8 cellular contexts compared by ENCODE assay signal in the genomic region with DNA sequence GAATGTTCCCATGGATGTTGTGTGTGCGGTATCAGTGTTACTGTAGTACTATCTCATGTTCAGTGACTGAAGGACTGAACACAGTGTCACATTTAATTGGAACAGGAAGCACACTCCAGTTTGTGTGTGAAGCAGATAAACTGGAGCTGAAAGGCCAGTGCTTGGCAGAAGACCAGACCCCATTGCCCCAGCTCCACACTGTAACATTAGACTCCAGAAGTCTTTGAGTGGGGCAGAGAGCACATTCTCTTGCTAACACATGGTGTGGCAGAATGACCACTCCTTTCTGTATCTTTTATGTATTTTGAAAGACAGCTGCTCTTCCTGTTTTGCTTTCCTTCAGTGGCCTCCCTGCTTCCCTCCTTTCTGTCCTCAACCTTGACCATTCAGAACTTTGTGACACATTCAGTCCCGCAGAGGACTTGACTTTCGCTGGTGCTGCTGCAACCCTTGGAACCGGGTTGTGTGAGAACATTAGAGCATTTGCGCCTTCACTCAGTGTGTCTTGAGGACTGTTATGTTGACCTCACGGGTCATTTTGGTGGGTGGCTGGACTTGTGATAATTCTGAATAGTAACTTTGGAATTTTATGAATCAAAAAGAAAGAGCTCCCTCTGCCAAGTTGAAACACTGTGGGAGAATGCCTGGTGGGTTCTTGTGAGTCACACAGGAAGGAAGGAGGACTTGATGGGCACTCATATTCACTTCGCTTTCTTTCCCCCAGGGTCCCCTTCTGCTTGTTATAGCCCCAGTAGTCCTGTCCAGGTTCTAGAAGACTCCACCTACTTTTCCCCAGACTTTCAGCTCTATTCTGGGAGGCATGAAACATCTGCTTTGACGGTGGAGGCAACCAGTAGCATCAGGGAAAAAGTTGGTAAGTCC. TPM values are rescaled to one million over a fixed set of nuclear protein-coding genes. Genes with fewer than 3 reads are reported as not detected.
A peak's percentile ranks its signal among the peaks of the same experiment; 100 is the strongest.
DNase-seq lines count a peak whose midpoint lies in the region; ATAC-seq and TF ChIP-seq lines count a peak whose summit lies in the region.

No MANE protein-coding gene starts in this region.

- no peak overlapping the region for H2AFZ ChIP-seq in ACC112 (ENCODE audit: low read length, unreplicated experiment)

- no peak for ATAC-seq in GM19463 (IDR thresholded peaks at IDR 0.05; ENCODE audit: unreplicated experiment)
- ATAC-seq in GM18520 (IDR thresholded peaks at IDR 0.05; ENCODE audit: unreplicated experiment) = no peak

- H3K4me1 ChIP-seq in ACC112 (ENCODE audit: control insufficient read depth, insufficient read depth, low read length, unreplicated experiment) (peaks cover 62% of the 10 kb centered on the region), mesodermal cell (ENCODE audit: control insufficient read depth, insufficient read depth, low read length, poor library complexity, severe bottlenecking) (peaks cover 34% of the 10 kb centered on the region)

- no peaks in the 10 kb centered on the region for H3K27me3 ChIP-seq in ACC112 (ENCODE audit: insufficient read depth, low read length)

- H3K4me3 ChIP-seq in ACC112 (ENCODE audit: low read depth, low read length) (peak overlapping the region; percentile 74), choroid plexus epithelial cell (ENCODE audit: low read depth, low read length) (peak overlapping the region; percentile 57), mesodermal cell (ENCODE audit: extremely low read depth, insufficient read depth, low read length, poor library complexity, severe bottlenecking) (no peak overlapping the region)

- WGBS in mesodermal cell (ENCODE audit: insufficient coverage in 2 of 2), 2 experiments = 91 to 98% methylated on average over 6 to 7 of the region's 8 CpGs

- no peaks in the 10 kb centered on the region for H3K9me3 ChIP-seq in mesodermal cell (ENCODE audit: control insufficient read depth, low read length)

- H3K27ac ChIP-seq in ACC112 (ENCODE audit: low read depth, low read length) (peak overlapping the region; percentile 100), mesodermal cell (ENCODE audit: low read depth, low read length, severe bottlenecking) (peak overlapping the region; percentile 81), substantia nigra (ENCODE audit: low read depth, low read length, poor library complexity, severe bottlenecking) (no peak overlapping the region)

- DNase-seq in NCI-H2029 treated with DMSO at 0.1 percent for 48 hours (lab: John Stamatoyannopoulos, UW) (peak; percentile 89), choroid plexus epithelial cell (ENCODE audit: low read depth) (peak; percentile 98), substantia nigra (lab: John Stamatoyannopoulos, UW) (no peak)
- DNase-seq in activated effector memory CD4-positive, alpha-beta T cell treated with Interleukin-2 at 50 U/mL for 16 hours = no peak

- H3K79me2 ChIP-seq in ACC112 (ENCODE audit: control insufficient read depth, insufficient read depth, low read length, unreplicated experiment) = peaks cover 77% of the 10 kb centered on the region

- no peak for TF ChIP-seq CTCF in choroid plexus epithelial cell (conservative IDR thresholded peaks at IDR 0.05; ENCODE audit: low read depth, low read length)

- H3K36me3 ChIP-seq in ACC112 (ENCODE audit: insufficient read depth, low read length) (peaks cover 2% of the 10 kb centered on the region; the same call in 1 of the 2 replicates), mesodermal cell (ENCODE audit: control insufficient read depth, insufficient read depth, low read length) (peaks cover 65% of the 10 kb centered on the region)

RNA-seq across cellular contexts. Expression of a gene that starts 26.4 kb away (rescaled TPM):
- 69.7 TPM for polyA plus RNA-seq in mesodermal cell (2013, experiment 1 of 2)
- 60.8 TPM for polyA plus RNA-seq in mesodermal cell (2013, experiment 2 of 2)

Comparison
In these comparisons a context has a peak if more than half of its experiments do, and no peak if none do; other contexts are left out.
1. DNase-seq: peak in NCI-H2029 treated with DMSO at 0.1 percent for 48 hours (single experiment) and choroid plexus epithelial cell (single experiment); none in activated effector memory CD4-positive, alpha-beta T cell treated with Interleukin-2 at 50 U/mL for 16 hours (single experiment) and substantia nigra (0 of 49).